ENCODE assay signal across 20 cellular contexts in genomic region chr11:108561535-108561991, GRCh38. TPM values are rescaled to one million over a fixed set of nuclear protein-coding genes. Genes with fewer than 3 reads are reported as not detected.
DNase-seq lines count a peak whose midpoint lies in the region; FAIRE-seq and TF ChIP-seq lines count a peak whose summit lies in the region.
"Had no signal": no experiment of that assay in that cellular context is flagged by ENCODE, and none has a peak within 500 bp of the region (broad histone marks: within the 10 kb centered on the region; RNA-seq: fewer than 3 reads in every experiment).

No MANE protein-coding gene starts in this region.

- peaks cover 9% of the 10 kb centered on the region for H3K36me3 Mint-ChIP-seq in progenitor cell of endocrine pancreas (ENCODE audit: insufficient read depth)
- H3K36me3 Mint-ChIP-seq: brain; stimulated activated naive B cell treated with anti-CD40 and anti-IgM and Interleukin-4, amounts not matched to agents 10 μg/mL and 1 μg/mL and 100 μg/mL, for 72 hours had no signal

- no peak for FAIRE-seq in urothelium cell line (lab: Jason Lieb, UNC)
- FAIRE-seq: GM18507, RCC 7860 had no signal

- no peak overlapping the region for H3K4me3 Mint-ChIP-seq in progenitor cell of endocrine pancreas (ENCODE audit: low read depth)
- H3K4me3 Mint-ChIP-seq: activated CD4-positive, alpha-beta T cell treated with anti-CD3 and anti-CD28 coated beads, Interleukin-2, amount 10 ng/mL, durations not matched to agents 24 days and 14 days; activated T-cell treated with anti-CD3 and anti-CD28 coated beads, Interleukin-2, amount 50 U/mL, for 72 hours; brain; endodermal cell; stimulated activated naive B cell treated with anti-CD40 and anti-IgM and Interleukin-4, amounts not matched to agents 10 μg/mL and 1 μg/mL and 100 μg/mL, for 72 hours had no signal

- peaks cover 34% of the 10 kb centered on the region for H3K4me1 Mint-ChIP-seq in progenitor cell of endocrine pancreas (ENCODE audit: low read depth)

- DNase-seq in GM04503 (ENCODE audit: low read depth) (peak; percentile 69), adipocyte (ENCODE audit: low read depth) (peak; percentile 48), foreskin fibroblast (peak; percentile 26 to 60), progenitor cell of endocrine pancreas (ENCODE audit: low spot score, unreplicated experiment) (no peak), urothelium cell line (ENCODE audit: low spot score) (no peak), dermis blood vessel endothelial cell (no peak), NOMO-1 treated with dmso at 0.1 percent for 144 hours (lab: John Stamatoyannopoulos, UW; ENCODE audit: unreplicated experiment) (no peak)
- DNase-seq in stimulated activated naive CD4-positive, alpha-beta T cell treated with Interleukin-2 at 50 U/mL for 16 hours (lab: John Stamatoyannopoulos, UW), result no peak
- DNase-seq: activated CD4-positive, alpha-beta T cell treated with anti-CD3 and anti-CD28 coated beads, Interleukin-2, amount 10 ng/mL, durations not matched to agents 24 days and 14 days; activated T-cell treated with anti-CD3 and anti-CD28 coated beads, Interleukin-2, amount 50 U/mL, for 72 hours; C1 segment of cervical spinal cord; endodermal cell; H7; NCI-H1048; NCI-H510A treated with DMSO at 0.1 percent for 48 hours; stimulated activated CD4-positive, alpha-beta T cell treated with anti-CD3 and anti-CD28 coated beads, Interleukin-4, amount 100 ng/mL, for 24 hours; stimulated activated naive B cell treated with anti-CD40 and anti-IgM and Interleukin-4, amounts not matched to agents 10 μg/mL and 1 μg/mL and 100 μg/mL, for 72 hours had no signal

- H3K9ac ChIP-seq in adipocyte (ENCODE audit: low read length), result no peak overlapping the region

- no peaks in the 10 kb centered on the region for H3K27me3 ChIP-seq in adipocyte (replicated peaks; ENCODE audit: control insufficient read depth, insufficient read depth, low read length)

- no peaks in the 10 kb centered on the region for H3K9me3 Mint-ChIP-seq in progenitor cell of endocrine pancreas (ENCODE audit: low read depth)
- H3K9me3 Mint-ChIP-seq: activated CD4-positive, alpha-beta T cell treated with anti-CD3 and anti-CD28 coated beads, Interleukin-2, amount 10 ng/mL, durations not matched to agents 24 days and 14 days; activated T-cell treated with anti-CD3 and anti-CD28 coated beads, Interleukin-2, amount 50 U/mL, for 72 hours; endodermal cell; stimulated activated naive B cell treated with anti-CD40 and anti-IgM and Interleukin-4, amounts not matched to agents 10 μg/mL and 1 μg/mL and 100 μg/mL, for 72 hours had no signal

- no peak for TF ChIP-seq CTCF in foreskin fibroblast (IDR thresholded peaks at IDR 0.05; ENCODE audit: low read depth, low read length)
- TF ChIP-seq CTCF in progenitor cell of endocrine pancreas (IDR thresholded peaks at IDR 0.05; ENCODE audit: unreplicated experiment), result no peak

- peaks cover 39% of the 10 kb centered on the region for H3K4me1 ChIP-seq in adipocyte (ENCODE audit: control insufficient read depth, insufficient read depth, low read length)

- H3K4me3 ChIP-seq in adipocyte (ENCODE audit: low read length) (no peak overlapping the region), foreskin fibroblast (ENCODE audit: low read depth in 1 of 2, low read length in 2 of 2) (no peak overlapping the region)

- peak overlapping the region; percentile 68 for H3K27ac Mint-ChIP-seq in progenitor cell of endocrine pancreas
- H3K27ac Mint-ChIP-seq: activated CD4-positive, alpha-beta T cell treated with anti-CD3 and anti-CD28 coated beads, Interleukin-2, amount 10 ng/mL, durations not matched to agents 24 days and 14 days; activated T-cell treated with anti-CD3 and anti-CD28 coated beads, Interleukin-2, amount 50 U/mL, for 72 hours; endodermal cell; stimulated activated naive B cell treated with anti-CD40 and anti-IgM and Interleukin-4, amounts not matched to agents 10 μg/mL and 1 μg/mL and 100 μg/mL, for 72 hours had no signal

- no peaks in the 10 kb centered on the region for H3K36me3 ChIP-seq in adipocyte (ENCODE audit: control insufficient read depth, insufficient read depth, low read length, severe bottlenecking)

- H3K27me3 Mint-ChIP-seq in progenitor cell of endocrine pancreas, result no peaks in the 10 kb centered on the region
- H3K27me3 Mint-ChIP-seq: stimulated activated naive B cell treated with anti-CD40 and anti-IgM and Interleukin-4, amounts not matched to agents 10 μg/mL and 1 μg/mL and 100 μg/mL, for 72 hours had no signal

- no peaks in the 10 kb centered on the region for H3K9me3 ChIP-seq in adipocyte (ENCODE audit: control insufficient read depth, low read length)

RNA-seq across cellular contexts. Expression of gene EXPH5, which starts 32.0 kb away (rescaled TPM):
- 32.8 and 35.0 TPM in 2 replicates for total RNA-seq in progenitor cell of endocrine pancreas
- under 0.01 and 0.09 TPM in 2 replicates for total RNA-seq in dermis blood vessel endothelial cell

Comparison
In these comparisons a context has a peak if more than half of its experiments do, and no peak if none do; other contexts are left out.
1. DNase-seq: peak in GM04503 (single experiment), adipocyte (single experiment) and foreskin fibroblast (2 of 2); none in progenitor cell of endocrine pancreas (single experiment), urothelium cell line (single experiment), dermis blood vessel endothelial cell (single experiment), NOMO-1 treated with dmso at 0.1 percent for 144 hours (single experiment) and stimulated activated naive CD4-positive, alpha-beta T cell treated with Interleukin-2 at 50 U/mL for 16 hours (single experiment).
2. RNA of gene EXPH5, which starts 32.0 kb away (total RNA-seq): 32.8 to 35.0 TPM in progenitor cell of endocrine pancreas; under 0.01 to 0.09 TPM in dermis blood vessel endothelial cell; every median in the first group is over 10 times any median in the second.